Comparison of ENCODE assay signal across 16 cellular contexts in the genomic region with DNA sequence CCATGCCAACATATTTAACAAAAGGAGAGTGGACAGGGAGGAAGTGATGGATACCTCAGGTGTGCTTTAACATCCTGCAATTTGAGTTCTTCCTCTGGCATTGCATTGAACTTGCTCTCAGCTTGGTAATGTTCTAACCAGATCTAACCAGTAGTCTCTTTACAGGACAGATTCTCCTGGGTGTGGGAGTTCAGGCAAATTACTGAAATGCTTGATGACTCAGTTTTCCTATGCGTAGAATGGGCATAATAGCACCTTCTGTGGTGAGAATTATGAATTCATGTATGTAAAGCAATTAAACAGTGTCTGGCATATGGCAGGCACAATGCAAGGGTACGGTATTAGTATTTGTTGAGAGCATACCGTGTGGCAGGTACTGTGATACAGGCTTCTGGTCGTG. TPM values are rescaled to one million over a fixed set of nuclear protein-coding genes. Genes with fewer than 3 reads are reported as not detected.
DNase-seq lines count a peak whose midpoint lies in the region; ATAC-seq, FAIRE-seq and TF ChIP-seq lines count a peak whose summit lies in the region.
"Had no signal": no experiment of that assay in that cellular context is flagged by ENCODE, and none has a peak within 500 bp of the region (broad histone marks: within the 10 kb centered on the region; RNA-seq: fewer than 3 reads in every experiment).

No MANE protein-coding gene starts in this region.

- H3K36me3 ChIP-seq in OCI-LY7 (ENCODE audit: insufficient read depth, low read length) (peaks cover 29% of the 10 kb centered on the region), K562 (ENCODE audit: control insufficient read depth, insufficient read depth, low read length) (no peaks in the 10 kb centered on the region; the same call in 2 of the 3 replicates)
- H3K36me3 ChIP-seq: heart left ventricle, thoracic aorta had no signal

- 98% methylated on average over 4 of the region's 4 CpGs for WGBS in A549 (ENCODE audit: missing lambda C conversion rate)
- WGBS in K562 (ENCODE audit: insufficient coverage, low coverage, missing lambda C conversion rate): 28% methylated on average over 4 of the region's 4 CpGs

- H3K4me1 ChIP-seq in A549 (peaks cover 12% of the 10 kb centered on the region; the same call in 2 of the 3 replicates), OCI-LY7 (ENCODE audit: insufficient read depth, low read length, poor library complexity, severe bottlenecking) (peaks cover 73% of the 10 kb centered on the region), K562 (replicated peaks in 1 of 2; ENCODE audit: control insufficient read depth in 2 of 2, insufficient read depth in 2 of 2, low read length in 2 of 2) (peaks cover 19% of the 10 kb centered on the region in 2 experiments; a peak in 4 of 5 replicates)

- POLR2A ChIA-PET in A549 (lab: Yijun Ruan, JAX): no interaction called here
- POLR2A ChIA-PET in OCI-LY7 (lab: Charles Lee): interaction anchor here (0.7 to 1.9 kb wide), 2 partner anchors 12 to 1129 kb away, joined by 3 to 4 read pairs; no protein-coding TSS in a partner anchor
- POLR2A ChIA-PET in K562 (lab: Yijun Ruan, JAX): no interaction called here

- TF ChIP-seq RAD21 in A549 (conservative IDR thresholded peaks at IDR 0.05 in 1 of 2, IDR thresholded peaks at IDR 0.05 in 1 of 2): no peak
- no peak for TF ChIP-seq RAD21 in K562 (CRISPR knock-in tag; conservative IDR thresholded peaks at IDR 0.05 in 1 of 2, IDR thresholded peaks at IDR 0.05 in 1 of 2)

- H3K27ac Mint-ChIP-seq in CD14-positive monocyte (peak overlapping the region in 4 of 7 donors; percentile 1 to 24 (median 15)), chondrocyte (ENCODE audit: unreplicated experiment) (no peak overlapping the region)

- no peaks in the 10 kb centered on the region for H3K9me3 ChIP-seq in A549
- H3K9me3 ChIP-seq in OCI-LY7 (ENCODE audit: low read length): peaks cover 8% of the 10 kb centered on the region; the same call in 1 of the 2 replicates
- peaks cover 7% of the 10 kb centered on the region for H3K9me3 ChIP-seq in K562 (replicated peaks; ENCODE audit: control insufficient read depth, insufficient read depth, low read depth, low read length)
- H3K9me3 ChIP-seq: thoracic aorta had no signal

- ATAC-seq in A549 (no peak), K562 (no peak), GM18868 (IDR thresholded peaks at IDR 0.05; ENCODE audit: unreplicated experiment) (no peak)
- ATAC-seq: esophagus mucosa, heart left ventricle, left colon had no signal

- H3K9me3 Mint-ChIP-seq in CD14-positive monocyte (peaks cover 0 to 3% (median 0%) of the 10 kb centered on the region in 7 donors), chondrocyte (ENCODE audit: low read depth) (peaks cover 8% of the 10 kb centered on the region)

- intact Hi-C loops in CD14-positive monocyte (cut with micrococcal nuclease): no loop called here
- intact Hi-C loops in OCI-LY7 (cut with micrococcal nuclease; ENCODE audit: unreplicated experiment): loop anchor here (10.0 kb wide), 4 partner anchors 321 to 969 kb away; no protein-coding TSS in a partner anchor
- intact Hi-C loops in K562 (cut with micrococcal nuclease): loop anchor here (10.0 kb wide), 1 partner anchor 231 kb away; a partner anchor contains a TSS

- H3K79me2 ChIP-seq in OCI-LY7 (ENCODE audit: insufficient read depth, low read depth, low read length): peaks cover 83% of the 10 kb centered on the region
- H3K79me2 ChIP-seq in K562 (ENCODE audit: control insufficient read depth, insufficient read depth, low read length): peaks cover 85% of the 10 kb centered on the region

- CTCF ChIA-PET in A549 (lab: Yijun Ruan, JAX) (no interaction called here), OCI-LY7 (lab: Charles Lee; ENCODE audit: unreplicated experiment) (no interaction called here), K562 (lab: Yijun Ruan, JAX; ENCODE audit: low intra/inter-chr PET ratio) (no interaction called here)

- H3K27me3 ChIP-seq in K562 (ENCODE audit: control insufficient read depth in 2 of 2, insufficient read depth in 2 of 2, low read length in 2 of 2): no peaks in the 10 kb centered on the region
- H3K27me3 ChIP-seq: heart left ventricle had no signal

- H4K20me1 ChIP-seq in OCI-LY7 (ENCODE audit: insufficient read depth, low read length): peaks cover under 1% of the 10 kb centered on the region; the same call in 1 of the 2 replicates
- H4K20me1 ChIP-seq in K562 (replicated peaks; ENCODE audit: control insufficient read depth, insufficient read depth, low read length): no peaks in the 10 kb centered on the region

- H3K36me3 Mint-ChIP-seq in CD14-positive monocyte (no peaks in the 10 kb centered on the region), chondrocyte (ENCODE audit: low read depth) (no peaks in the 10 kb centered on the region)

- DNase-seq in A549 (ENCODE audit: low read depth in 1 of 2, low spot score in 1 of 2) (no peak), CD14-positive monocyte (ENCODE audit: low spot score) (no peak), OCI-LY7 (ENCODE audit: low spot score) (peak; percentile 17), K562 (ENCODE audit: extremely low read depth in 1 of 4, low spot score in 3 of 4) (no peak), AML-193 (lab: John Stamatoyannopoulos, UW) (no peak), chondrocyte (ENCODE audit: low spot score) (no peak)
- DNase-seq: activated CD8-positive, alpha-beta memory T cell treated with anti-CD3 and anti-CD28 coated beads, Interleukin-2, amount 50 U/mL, for 48 hours; heart left ventricle; left colon; NCI-H1092; NCI-H2171 had no signal

- H3K4me2 ChIP-seq in A549 (no peak overlapping the region), OCI-LY7 (ENCODE audit: low read length) (peak overlapping the region; percentile 98), K562 (ENCODE audit: insufficient read depth, low read length) (peak overlapping the region; percentile 91)
- H3K4me2 ChIP-seq: smooth muscle cell had no signal

- BruUV-seq in OCI-LY7 (replicated peaks; lab: Mats Ljungman, UMichigan): no TSS peak
- no TSS peak for BruUV-seq in K562 (replicated peaks; lab: Mats Ljungman, UMichigan)

- H3K4me3 Mint-ChIP-seq in CD14-positive monocyte (no peak overlapping the region), chondrocyte (ENCODE audit: unreplicated experiment) (no peak overlapping the region)

- TF ChIP-seq EP300 in A549 (IDR thresholded peaks at IDR 0.05) (no peak), K562 (IDR thresholded peaks at IDR 0.05; ENCODE audit: low read length) (no peak)

- H3K27me3 Mint-ChIP-seq in CD14-positive monocyte (ENCODE audit: low read depth in 3 of 3): peaks cover 0 to 1% (median 1%) of the 10 kb centered on the region in 3 donors
- H3K27me3 Mint-ChIP-seq in chondrocyte (ENCODE audit: low read depth): no peaks in the 10 kb centered on the region

- TF ChIP-seq CTCF in A549 (IDR thresholded peaks at IDR 0.05) (no peak), CD14-positive monocyte (IDR thresholded peaks at IDR 0.05) (no peak), OCI-LY7 (conservative IDR thresholded peaks at IDR 0.05; ENCODE audit: low read length) (no peak), K562 (IDR thresholded peaks at IDR 0.05 in 2 of 3, conservative IDR thresholded peaks at IDR 0.05 in 1 of 3; ENCODE audit: insufficient read depth in 2 of 3, low read depth in 1 of 3, low read length in 3 of 3) (no peak), chondrocyte (IDR thresholded peaks at IDR 0.05) (no peak)

- no peak for TF ChIP-seq POLR2A in A549 (IDR thresholded peaks at IDR 0.05; ENCODE audit: low read length)
- TF ChIP-seq POLR2A in K562 (conservative IDR thresholded peaks at IDR 0.05): no peak

- no peak overlapping the region for H3K27ac ChIP-seq in A549
- H3K27ac ChIP-seq in OCI-LY7 (ENCODE audit: low read depth, low read length, poor library complexity, severe bottlenecking): peak overlapping the region; percentile 75
- no peak overlapping the region; the same call in 2 of the 3 replicates for H3K27ac ChIP-seq in K562 (ENCODE audit: extremely low read depth, low read depth, low read length)
- H3K27ac ChIP-seq: thoracic aorta had no signal

- H2AFZ ChIP-seq in OCI-LY7 (ENCODE audit: low read length): no peak overlapping the region
- H2AFZ ChIP-seq in K562 (ENCODE audit: low read depth, low read length): no peak overlapping the region

- no peak for FAIRE-seq in A549 (lab: Jason Lieb, UNC)
- FAIRE-seq in K562 (lab: Jason Lieb, UNC): no peak
- FAIRE-seq: astrocyte had no signal

- no peaks in the 10 kb centered on the region for H3K9me2 ChIP-seq in OCI-LY7 (ENCODE audit: insufficient read depth, low read length)

- no peaks in the 10 kb centered on the region for H3K9me1 ChIP-seq in K562 (ENCODE audit: control insufficient read depth, insufficient read depth, low read length)

- peak overlapping the region in 1 of 2 experiments; percentile 87; a peak in 1 of 4 replicates for H3K9ac ChIP-seq in K562 (ENCODE audit: insufficient read depth in 1 of 2, low read depth in 2 of 2, low read length in 2 of 2)

- H3K4me3 ChIP-seq in A549: no peak overlapping the region
- peak overlapping the region; percentile 82 for H3K4me3 ChIP-seq in OCI-LY7 (ENCODE audit: low read depth, low read length, poor library complexity, severe bottlenecking)
- no peak overlapping the region for H3K4me3 ChIP-seq in K562
- H3K4me3 ChIP-seq: heart left ventricle, smooth muscle cell, thoracic aorta had no signal

- in situ Hi-C loops in K562 (cut with MboI): no loop called here

- H3K4me1 Mint-ChIP-seq in CD14-positive monocyte: peaks cover 39% of the 10 kb centered on the region
- H3K4me1 Mint-ChIP-seq in chondrocyte (ENCODE audit: low read depth): peaks cover 35% of the 10 kb centered on the region

RNA-seq across cellular contexts. Expression of a gene that starts 3.6 kb away (rescaled TPM):
- 19.0 and 21.3 TPM in 2 replicates for polyA plus RNA-seq in A549 (2011; rRNA removed)
- polyA plus RNA-seq in A549 (2012; cell fraction: cytosol; rRNA removed): 2.3 and 2.7 TPM in 2 replicates
- 1.4 and 2.3 TPM in 2 replicates for polyA plus RNA-seq in A549 (2012; cell fraction: nucleus; rRNA removed)
- 7.2 to 7.6 TPM (median 7.4 TPM) in 3 replicates for polyA plus RNA-seq in A549 (2017; fragmentation: RNase III; extraction: RNeasy Plus Mini Kit Qiagen cat#74134 plus additional on column Dnase treatment)
- polyA minus RNA-seq in A549 (2011; rRNA and poly(A)+ RNA removed): 16.4 and 16.9 TPM in 2 replicates
- polyA plus RNA-seq in CD14-positive monocyte: 1 to 10 TPM; 1.2 to 1.7 TPM
- total RNA-seq in OCI-LY7 (2014; rRNA removed; shearing (Covaris generic)): 12.2 and 13.6 TPM in 2 replicates
- total RNA-seq in OCI-LY7 (2022): 28.2 and 29.2 TPM in 2 replicates
- total RNA-seq in K562 (2011; cell fraction: chromatin; rRNA removed; ENCODE audit: low replicate concordance): 13.3 and 62.5 TPM in 2 replicates
- total RNA-seq in K562 (2011; cell fraction: nucleolus; rRNA removed): 8.3 and 14.7 TPM in 2 replicates
- 25.0 and 35.9 TPM in 2 replicates for total RNA-seq in K562 (2011; cell fraction: nucleoplasm; rRNA removed)
- 6.7 and 7.5 TPM in 2 replicates for total RNA-seq in K562 (2014; rRNA removed)
- total RNA-seq in K562 (2014; rRNA removed; fragmentation: Illumina TruSeq; extraction: Trizol): 15.5 and 16.9 TPM in 2 replicates
- 10.7 and 10.9 TPM in 2 replicates for total RNA-seq in K562 (2015; rRNA removed; fragmentation: Illumina TruSeq; extraction: Trizol)
- 14.5 and 15.4 TPM in 2 replicates for total RNA-seq in K562 (2021)
- polyA plus RNA-seq in K562 (2011; rRNA removed): 26.4 and 31.3 TPM in 2 replicates
- polyA plus RNA-seq in K562 (2011; cell fraction: cytosol; rRNA removed): 4.0 and 10.1 TPM in 2 replicates
- 17.0 and 23.9 TPM in 2 replicates for polyA plus RNA-seq in K562 (2011; cell fraction: nucleus; rRNA removed)
- 9.0 and 11.6 TPM in 2 replicates for polyA plus RNA-seq in K562 (2012)
- 10.2 and 12.3 TPM in 2 replicates for polyA plus RNA-seq in K562 (2014; fragmentation: Illumina TruSeq; extraction: Trizol)
- 1 to 10 TPM; 2.2 to 3.5 TPM for polyA plus RNA-seq in K562 (2014; fragmentation: Nextera tagmentation; extraction: Ambion mirVana)
- polyA plus RNA-seq in K562 (2014; rRNA removed): 7.1 and 7.9 TPM in 2 replicates
- 77.9 and 91.3 TPM in 2 replicates for polyA minus RNA-seq in K562 (2011; rRNA and poly(A)+ RNA removed)
- polyA minus RNA-seq in K562 (2011; cell fraction: cytosol; rRNA and poly(A)+ RNA removed): 17.3 and 24.0 TPM in 2 replicates
- polyA minus RNA-seq in K562 (2011; cell fraction: nucleus; rRNA and poly(A)+ RNA removed): 24.0 and 45.7 TPM in 2 replicates
- 34.3 to 38.3 TPM (median 34.9 TPM) in 3 replicates for total RNA-seq in chondrocyte

Comparison
In these comparisons a context has a peak if more than half of its experiments do, and no peak if none do; other contexts are left out.
1. intact Hi-C loops: an anchor here in OCI-LY7 (10.0 kb wide) and K562 (10.0 kb wide); none called in CD14-positive monocyte.